Comparison of ENCODE assay signal across 14 cellular contexts in genomic region chr2:239363946-239364637, GRCh38. TPM values are rescaled to one million over a fixed set of nuclear protein-coding genes. Genes with fewer than 3 reads are reported as not detected.
A peak's percentile ranks its signal among the peaks of the same experiment; 100 is the strongest.
DNase-seq lines count a peak whose midpoint lies in the region; ATAC-seq and TF ChIP-seq lines count a peak whose summit lies in the region.
"Had no signal": no experiment of that assay in that cellular context is flagged by ENCODE, and none has a peak within 500 bp of the region (broad histone marks: within the 10 kb centered on the region; RNA-seq: fewer than 3 reads in every experiment).

No MANE protein-coding gene starts in this region.

- H3K4me3 ChIP-seq in endodermal cell (ENCODE audit: low read length): no peak overlapping the region
- peak overlapping the region in 1 of 2 donors; percentile 28 for H3K4me3 ChIP-seq in stomach smooth muscle (ENCODE audit: low read length in 2 of 2)
- H3K4me3 ChIP-seq: lung had no signal

- intact Hi-C loops in Right ventricle myocardium superior (cut with DNase I): no loop called here

- H3K27me3 Mint-ChIP-seq in endodermal cell (ENCODE audit: insufficient read depth): no peaks in the 10 kb centered on the region

- 0 out of 2 replicates have a peak, but pooled peaks have one; percentile 9 for TF ChIP-seq CTCF in VCaP (conservative IDR thresholded peaks at IDR 0.05)
- peak; percentile 26 for TF ChIP-seq CTCF in endodermal cell (conservative IDR thresholded peaks at IDR 0.05)

- peaks cover 13% of the 10 kb centered on the region for H3K4me1 Mint-ChIP-seq in endodermal cell

- H3K9me3 ChIP-seq in endodermal cell (ENCODE audit: control insufficient read depth, low read length): no peaks in the 10 kb centered on the region
- H3K9me3 ChIP-seq in stomach smooth muscle (ENCODE audit: control insufficient read depth in 2 of 2, low read length in 2 of 2): no peaks in the 10 kb centered on the region

- no peaks in the 10 kb centered on the region for H3K9me3 Mint-ChIP-seq in endodermal cell

- no peak overlapping the region for H3K27ac Mint-ChIP-seq in endodermal cell

- peaks cover 2% of the 10 kb centered on the region for H3K36me3 Mint-ChIP-seq in endodermal cell (ENCODE audit: low read depth)

- WGBS in endodermal cell (ENCODE audit: insufficient coverage in 1 of 2, insufficient read length in 1 of 2), 2 experiments: 74 to 89% methylated on average over 5 to 21 of the region's 21 CpGs

- no peaks in the 10 kb centered on the region for H3K4me1 ChIP-seq in endodermal cell (ENCODE audit: control insufficient read depth, insufficient read depth, low read length)
- peaks cover 43% of the 10 kb centered on the region for H3K4me1 ChIP-seq in stomach smooth muscle (ENCODE audit: control insufficient read depth, insufficient read depth, low read length)

- H3K27ac ChIP-seq in VCaP (peak overlapping the region; percentile 18), endodermal cell (ENCODE audit: low read depth, low read length) (no peak overlapping the region), stomach smooth muscle (ENCODE audit: low read length) (peak overlapping the region; percentile 69)

- DNase-seq in activated naive CD4-positive, alpha-beta T cell treated with Interleukin-2 at 50 U/mL for 16 hours: peak; percentile 23
- DNase-seq in activated naive CD4-positive, alpha-beta T cell treated with anti-CD3 and anti-CD28 coated beads, Interleukin-2, amount 50 U/mL, for 16 hours: no peak
- peak; percentile 41 for DNase-seq in endodermal cell
- DNase-seq in cerebellar nuclear complex (lab: John Stamatoyannopoulos, UW): no peak
- no peak for DNase-seq in Right ventricle myocardium superior
- DNase-seq: IMR-90, NCI-H1436, NCI-H510A, occipital lobe, trophoblast cell had no signal

- no peaks in the 10 kb centered on the region for H3K27me3 ChIP-seq in endodermal cell (ENCODE audit: control insufficient read depth, insufficient read depth, low read length, poor library complexity, severe bottlenecking)
- no peaks in the 10 kb centered on the region for H3K27me3 ChIP-seq in stomach smooth muscle (ENCODE audit: control insufficient read depth in 1 of 2, insufficient read depth in 2 of 2, low read length in 2 of 2)

- H3K9ac ChIP-seq in endodermal cell (ENCODE audit: extremely low read depth, low read length, poor library complexity, severe bottlenecking): no peak overlapping the region
- H3K9ac ChIP-seq in stomach smooth muscle (ENCODE audit: low read length in 2 of 2): no peak overlapping the region

- no peak overlapping the region for H3K4me3 Mint-ChIP-seq in endodermal cell

- no peaks in the 10 kb centered on the region for H3K36me3 ChIP-seq in endodermal cell (ENCODE audit: control insufficient read depth, insufficient read depth, low read length)
- H3K36me3 ChIP-seq in stomach smooth muscle (ENCODE audit: control insufficient read depth in 2 of 2, insufficient read depth in 2 of 2, low read length in 2 of 2): peaks cover 2 to 3% of the 10 kb centered on the region in 2 donors

- ATAC-seq in Right ventricle myocardium superior (ENCODE audit: poor library complexity): no peak
- no peak for ATAC-seq in GM19351 (IDR thresholded peaks at IDR 0.05; ENCODE audit: unreplicated experiment)

RNA-seq across cellular contexts. Expression of gene HDAC4, which starts 36.7 kb away (rescaled TPM):
- 10 to 100 TPM; 45.7 to 51.2 TPM for total RNA-seq in endodermal cell
- 11.1 TPM for polyA plus RNA-seq in endodermal cell (2013, experiment 1 of 2)
- polyA plus RNA-seq in endodermal cell (2013, experiment 2 of 2): 13.9 TPM
- 24.9 TPM for total RNA-seq in Right ventricle myocardium superior

Comparison
In these comparisons a context has a peak if more than half of its experiments do, and no peak if none do; other contexts are left out.
1. DNase-seq: peak in activated naive CD4-positive, alpha-beta T cell treated with Interleukin-2 at 50 U/mL for 16 hours (single experiment) and endodermal cell (single experiment); none in activated naive CD4-positive, alpha-beta T cell treated with anti-CD3 and anti-CD28 coated beads, Interleukin-2, amount 50 U/mL, for 16 hours (single experiment), cerebellar nuclear complex (0 of 2) and Right ventricle myocardium superior (single experiment).